Comparison of ENCODE assay signal across 9 cellular contexts in genomic region chrX:51641421-51642021, GRCh38. TPM values are rescaled to one million over a fixed set of nuclear protein-coding genes. Genes with fewer than 3 reads are reported as not detected.
DNase-seq lines count a peak whose midpoint lies in the region; ATAC-seq and TF ChIP-seq lines count a peak whose summit lies in the region.
"Had no signal": no experiment of that assay in that cellular context is flagged by ENCODE, and none has a peak within 500 bp of the region (broad histone marks: within the 10 kb centered on the region; RNA-seq: fewer than 3 reads in every experiment).

No MANE protein-coding gene starts in this region.

- peak overlapping the region in 1 of 5 experiments; percentile 69 for H3K27ac Mint-ChIP-seq in brain
- H3K27ac Mint-ChIP-seq: dendritic cell treated with granulocyte-macrophage colony-stimulating factor and Interleukin-4, amounts not matched to agents 40 ng/mL and 50 ng/mL, for 4 days had no signal

- WGBS in mesendoderm (ENCODE audit: extremely low coverage, insufficient coverage, low lambda C conversion rate) = no CpG with 5 or more reads among the region's 19 CpGs

- peaks cover 4% of the 10 kb centered on the region for H3K27me3 Mint-ChIP-seq in brain

- H3K36me3 Mint-ChIP-seq in brain = no peaks in the 10 kb centered on the region

- peaks cover 7% of the 10 kb centered on the region for H3K4me1 Mint-ChIP-seq in brain

- no peak overlapping the region for H3K4ac ChIP-seq in mesendoderm (ENCODE audit: low read depth, low read length)

- DNase-seq in stimulated activated CD4-positive, alpha-beta T cell treated with anti-CD3 and anti-CD28 coated beads, Interleukin-4, amount 100 ng/mL, for 24 hours = peak; percentile 4
- no peak for DNase-seq in stimulated activated CD4-positive, alpha-beta T cell treated with anti-CD3 and anti-CD28 coated beads, Interleukin-4, amount 100 ng/mL, for 1 hour
- DNase-seq in NCI-H146 treated with DMSO at 0.1 percent for 48 hours (lab: John Stamatoyannopoulos, UW; ENCODE audit: unreplicated experiment) = peak; percentile 20
- DNase-seq in mesendoderm = peak; percentile 69
- DNase-seq in NCI-H187 (lab: John Stamatoyannopoulos, UW) = no peak

- peak; percentile 55 to 69 for TF ChIP-seq CTCF in brain (conservative IDR thresholded peaks at IDR 0.05)

- no peak overlapping the region for H3K56ac ChIP-seq in mesendoderm (ENCODE audit: low read length)

- H4K8ac ChIP-seq in mesendoderm (ENCODE audit: low read depth, low read length) = no peak overlapping the region

- ATAC-seq in GM21526 (IDR thresholded peaks at IDR 0.05; ENCODE audit: low FRiP score, unreplicated experiment) (no peak), GM18511 (IDR thresholded peaks at IDR 0.05; ENCODE audit: unreplicated experiment) (no peak)

- H3K18ac ChIP-seq in mesendoderm (ENCODE audit: low read length) = no peak overlapping the region

- no peak overlapping the region for H4K5ac ChIP-seq in mesendoderm (ENCODE audit: low read length)

- no peak overlapping the region for H2BK120ac ChIP-seq in mesendoderm (ENCODE audit: low read depth, low read length)

- H3K27ac ChIP-seq in mesendoderm (ENCODE audit: low read depth, low read length) = no peak overlapping the region

- H3K79me1 ChIP-seq in mesendoderm (ENCODE audit: low read length) = no peaks in the 10 kb centered on the region

- no peaks in the 10 kb centered on the region for H3K4me1 ChIP-seq in mesendoderm (ENCODE audit: control insufficient read depth, low read depth, low read length)

- peak overlapping the region in 2 of 5 experiments; percentile 1 to 9 for H3K4me3 Mint-ChIP-seq in brain
- H3K4me3 Mint-ChIP-seq: dendritic cell treated with granulocyte-macrophage colony-stimulating factor and Interleukin-4, amounts not matched to agents 40 ng/mL and 50 ng/mL, for 4 days had no signal

- no peak overlapping the region for H2BK15ac ChIP-seq in mesendoderm (replicated peaks; ENCODE audit: low read depth)

- no peaks in the 10 kb centered on the region for H3K27me3 ChIP-seq in mesendoderm (ENCODE audit: insufficient read depth, low read length, poor library complexity)

- no peak overlapping the region for H3K4me3 ChIP-seq in mesendoderm (ENCODE audit: low read length)

- no peak overlapping the region for H2AK5ac ChIP-seq in mesendoderm (ENCODE audit: low read length)

- no peak overlapping the region for H3K23ac ChIP-seq in mesendoderm (ENCODE audit: low read length)

- no peaks in the 10 kb centered on the region for H3K79me2 ChIP-seq in mesendoderm (ENCODE audit: control insufficient read depth, insufficient read depth, low read length)

- H3K4me2 ChIP-seq in mesendoderm (ENCODE audit: low read length) = no peak overlapping the region

- no peak overlapping the region for H2BK5ac ChIP-seq in mesendoderm (ENCODE audit: low read length)

- no peak overlapping the region for H3K9ac ChIP-seq in mesendoderm (ENCODE audit: low read length)

- no peaks in the 10 kb centered on the region for H3K36me3 ChIP-seq in mesendoderm (ENCODE audit: control insufficient read depth, insufficient read depth, low read length)

- peaks cover 0 to 7% (median 3%) of the 10 kb centered on the region in 5 experiments for H3K9me3 Mint-ChIP-seq in brain
- H3K9me3 Mint-ChIP-seq: dendritic cell treated with granulocyte-macrophage colony-stimulating factor and Interleukin-4, amounts not matched to agents 40 ng/mL and 50 ng/mL, for 4 days had no signal

RNA-seq across cellular contexts. Expression of gene CENPVL3, which starts 22.8 kb away (rescaled TPM):
- polyA plus RNA-seq in brain (ENCODE audit: insufficient read depth, low read depth, low replicate concordance) = not detected
- polyA plus RNA-seq in mesendoderm (2013, experiment 1 of 2) = 3.4 TPM
- 3.4 TPM for polyA plus RNA-seq in mesendoderm (2013, experiment 2 of 2)

RNA-seq across cellular contexts. Expression of gene CENPVL2, which starts 41.1 kb away (rescaled TPM):
- not detected for polyA plus RNA-seq in brain (ENCODE audit: insufficient read depth, low read depth, low replicate concordance)
- 1.0 TPM for polyA plus RNA-seq in mesendoderm (2013, experiment 1 of 2)
- 0.99 TPM for polyA plus RNA-seq in mesendoderm (2013, experiment 2 of 2)

Comparison
In these comparisons a context has a peak if more than half of its experiments do, and no peak if none do; other contexts are left out.
1. DNase-seq: peak in stimulated activated CD4-positive, alpha-beta T cell treated with anti-CD3 and anti-CD28 coated beads, Interleukin-4, amount 100 ng/mL, for 24 hours (single experiment), NCI-H146 treated with DMSO at 0.1 percent for 48 hours (single experiment) and mesendoderm (single experiment); none in stimulated activated CD4-positive, alpha-beta T cell treated with anti-CD3 and anti-CD28 coated beads, Interleukin-4, amount 100 ng/mL, for 1 hour (single experiment) and NCI-H187 (0 of 2).